In genomic region chr3:186094696-186095095, GRCh38 we compare ENCODE assay signal across 23 cellular contexts.
"Had no signal": no experiment of that assay in that cellular context is flagged by ENCODE, and none has a peak within 500 bp of the region (broad histone marks: within the 10 kb centered on the region; RNA-seq: fewer than 3 reads in every experiment).

No MANE protein-coding gene starts in this region.

- H3K9me3 ChIP-seq: neutrophil, pancreas, psoas muscle, right atrium auricular region, tibial artery had no signal

- H3K27ac ChIP-seq: foreskin keratinocyte, neutrophil, psoas muscle, right atrium auricular region, tibial artery had no signal

- H3K36me3 Mint-ChIP-seq: activated CD4-positive, alpha-beta memory T cell treated with anti-CD3 and anti-CD28 coated beads for 36 hours; activated naive CD8-positive, alpha-beta T cell treated with anti-CD3 and anti-CD28 coated beads, Interleukin-2, amount 10 ng/mL, durations not matched to agents 7 days and 5 days; memory B cell; stimulated activated effector memory CD8-positive, alpha-beta T cell treated with anti-CD3 and anti-CD28 coated beads, Interleukin-12 subunit alpha, Interleukin-12 subunit beta, amount 100 ng/mL, for 72 hours had no signal

- H3K27ac Mint-ChIP-seq: activated CD4-positive, alpha-beta memory T cell treated with anti-CD3 and anti-CD28 coated beads for 36 hours; activated naive CD4-positive, alpha-beta T cell treated with anti-CD3 and anti-CD28 coated beads for 36 hours; activated naive CD8-positive, alpha-beta T cell treated with anti-CD3 and anti-CD28 coated beads, Interleukin-2, amount 10 ng/mL, durations not matched to agents 7 days and 5 days; activated T-cell treated with anti-CD3 and anti-CD28 coated beads, Interleukin-2, amount 50 U/mL, for 72 hours; memory B cell; nephron; stimulated activated effector memory CD8-positive, alpha-beta T cell treated with anti-CD3 and anti-CD28 coated beads, Interleukin-12 subunit alpha, Interleukin-12 subunit beta, amount 100 ng/mL, for 72 hours; stimulated activated naive CD8-positive, alpha-beta T cell treated with anti-CD3 and anti-CD28 coated beads, Interleukin-15, amount 100 ng/mL, for 72 hours; T-helper 17 cell had no signal

- FAIRE-seq: pancreas, urothelium cell line had no signal

- H3K36me3 ChIP-seq: neutrophil, pancreas, right atrium auricular region, tibial artery had no signal

- ATAC-seq: activated T-cell treated with anti-CD3 and anti-CD28 coated beads, Interleukin-2, amount 50 U/mL, for 72 hours; foreskin keratinocyte; psoas muscle; stimulated activated effector memory CD8-positive, alpha-beta T cell treated with anti-CD3 and anti-CD28 coated beads, Interleukin-12 subunit alpha, Interleukin-12 subunit beta, amount 100 ng/mL, for 72 hours; stimulated activated naive CD8-positive, alpha-beta T cell treated with anti-CD3 and anti-CD28 coated beads, Interleukin-15, amount 100 ng/mL, for 72 hours; T-helper 17 cell had no signal

- H3K4me1 Mint-ChIP-seq: memory B cell had no signal

- H3K27me3 ChIP-seq: foreskin keratinocyte, pancreas, right atrium auricular region, tibial artery had no signal

- H3K9me3 Mint-ChIP-seq: activated CD4-positive, alpha-beta memory T cell treated with anti-CD3 and anti-CD28 coated beads for 36 hours; activated naive CD4-positive, alpha-beta T cell treated with anti-CD3 and anti-CD28 coated beads for 36 hours; activated naive CD8-positive, alpha-beta T cell treated with anti-CD3 and anti-CD28 coated beads, Interleukin-2, amount 10 ng/mL, durations not matched to agents 7 days and 5 days; activated T-cell treated with anti-CD3 and anti-CD28 coated beads, Interleukin-2, amount 50 U/mL, for 72 hours; memory B cell; nephron; stimulated activated effector memory CD8-positive, alpha-beta T cell treated with anti-CD3 and anti-CD28 coated beads, Interleukin-12 subunit alpha, Interleukin-12 subunit beta, amount 100 ng/mL, for 72 hours; stimulated activated naive CD8-positive, alpha-beta T cell treated with anti-CD3 and anti-CD28 coated beads, Interleukin-15, amount 100 ng/mL, for 72 hours had no signal

- H3K4me3 Mint-ChIP-seq: activated CD4-positive, alpha-beta memory T cell treated with anti-CD3 and anti-CD28 coated beads for 36 hours; activated naive CD4-positive, alpha-beta T cell treated with anti-CD3 and anti-CD28 coated beads for 36 hours; activated naive CD8-positive, alpha-beta T cell treated with anti-CD3 and anti-CD28 coated beads, Interleukin-2, amount 10 ng/mL, durations not matched to agents 7 days and 5 days; activated T-cell treated with anti-CD3 and anti-CD28 coated beads, Interleukin-2, amount 50 U/mL, for 72 hours; memory B cell; nephron; stimulated activated effector memory CD8-positive, alpha-beta T cell treated with anti-CD3 and anti-CD28 coated beads, Interleukin-12 subunit alpha, Interleukin-12 subunit beta, amount 100 ng/mL, for 72 hours; stimulated activated naive CD8-positive, alpha-beta T cell treated with anti-CD3 and anti-CD28 coated beads, Interleukin-15, amount 100 ng/mL, for 72 hours; T-helper 17 cell had no signal

- H3K4me3 ChIP-seq: pancreas, psoas muscle, right atrium auricular region, tibial artery had no signal

- DNase-seq: activated CD4-positive, alpha-beta memory T cell treated with anti-CD3 and anti-CD28 coated beads for 36 hours; activated CD4-positive, alpha-beta T cell treated with anti-CD3 and anti-CD28 coated beads for 4 hours; activated CD4-positive, CD25-positive, alpha-beta regulatory T cell; activated effector memory CD4-positive, alpha-beta T cell treated with Interleukin-2 at 50 U/mL for 16 hours; activated naive CD4-positive, alpha-beta T cell treated with anti-CD3 and anti-CD28 coated beads for 36 hours; activated naive CD8-positive, alpha-beta T cell treated with anti-CD3 and anti-CD28 coated beads, Interleukin-2, amount 10 ng/mL, durations not matched to agents 7 days and 5 days; activated T-cell treated with anti-CD3 and anti-CD28 coated beads, Interleukin-2, amount 50 U/mL, for 72 hours; amygdala; effector CD8-positive, alpha-beta T cell; foreskin keratinocyte; left ventricle myocardium superior; pancreas; psoas muscle; stimulated activated CD4-positive, alpha-beta T cell treated with anti-CD3 and anti-CD28 coated beads, Interleukin-1b, Interleukin-23, amount 100 ng/mL, for 48 hours; stimulated activated naive CD8-positive, alpha-beta T cell treated with anti-CD3 and anti-CD28 coated beads, Interleukin-15, amount 100 ng/mL, for 72 hours; T-helper 17 cell; tibial artery had no signal
